1 cellular context compared by ENCODE assay signal in genomic region chr5:177077335-177077734, GRCh38.
TF ChIP-seq lines count a peak whose summit lies in the region.

No MANE protein-coding gene starts in this region.

TF ChIP-seq in HCT116, 20 proteins besides CTCF, POLR2A, EP300 and RAD21 (continued from another document):
- TF ChIP-seq ZBTB33 (IDR thresholded peaks at IDR 0.05; ENCODE audit: extremely low read depth, insufficient replicate concordance, low read length) (no peak), JUND (IDR thresholded peaks at IDR 0.05) (no peak)
TF ChIP-seq in HCT116: peak in this region for 0.
